ENCODE assay signal across 1 cellular context in genomic region chr11:13668102-13668956, GRCh38.
TF ChIP-seq lines count a peak whose summit lies in the region.

TSS of gene FAR1 (plus strand) at chr11:13668668. CDS start at chr11:13694766, 26,098 bp downstream.

TF ChIP-seq in SK-N-SH, 30 proteins besides CTCF, POLR2A, EP300 and RAD21 (continued from another document):
- no peak for TF ChIP-seq RXRA (IDR thresholded peaks at IDR 0.05; ENCODE audit: borderline replicate concordance, low read depth)
- peak; percentile 64 for TF ChIP-seq PBX3 (IDR thresholded peaks at IDR 0.05)
- no peak for TF ChIP-seq ELF1 (IDR thresholded peaks at IDR 0.05)
